Comparison of ENCODE assay signal across 23 cellular contexts in genomic region chr10:90712529-90712928, GRCh38.
DNase-seq lines count a peak whose midpoint lies in the region; ATAC-seq and TF ChIP-seq lines count a peak whose summit lies in the region.
"Had no signal": no experiment of that assay in that cellular context is flagged by ENCODE, and none has a peak within 500 bp of the region (broad histone marks: within the 10 kb centered on the region; RNA-seq: fewer than 3 reads in every experiment).

No MANE protein-coding gene starts in this region.

- no peak for ATAC-seq in HG03439 (IDR thresholded peaks at IDR 0.05; ENCODE audit: unreplicated experiment)

- H3K4me1 Mint-ChIP-seq in MCF 10A (ENCODE audit: insufficient read depth, unreplicated experiment), result no peaks in the 10 kb centered on the region
- H3K4me1 Mint-ChIP-seq: CD8-positive, alpha-beta memory T cell; IgD-negative memory B cell had no signal

- POLR2A ChIA-PET in MCF 10A (lab: Yijun Ruan, JAX), result no interaction called here

- no peak overlapping the region for H3K4me3 Mint-ChIP-seq in MCF 10A (ENCODE audit: unreplicated experiment)
- H3K4me3 Mint-ChIP-seq: CD8-positive, alpha-beta memory T cell; IgD-negative memory B cell had no signal

- H3K9me3 Mint-ChIP-seq in MCF 10A (ENCODE audit: unreplicated experiment), result no peaks in the 10 kb centered on the region

- in situ Hi-C loops in brain microvascular endothelial cell (cut with HindIII; ENCODE audit: low pct_ligation_motif_present, low sequenced_read_pairs), result no loop called here

- intact Hi-C loops in MCF 10A (cut with micrococcal nuclease), result no loop called here

- CTCF ChIA-PET in MCF 10A (lab: Yijun Ruan, JAX), result interaction anchor here (0.7 kb wide), 1 partner anchor 476 kb away, joined by 3 read pairs; no protein-coding TSS in a partner anchor

- H3K27ac Mint-ChIP-seq in MCF 10A (ENCODE audit: low read depth, unreplicated experiment), result no peak overlapping the region
- H3K27ac Mint-ChIP-seq: CD8-positive, alpha-beta memory T cell; IgD-negative memory B cell had no signal

- DNase-seq in NCI-H82 (lab: John Stamatoyannopoulos, UW) (peak; percentile 2), NCI-H82 treated with DMSO at 0.1 percent for 48 hours (lab: John Stamatoyannopoulos, UW; ENCODE audit: unreplicated experiment) (no peak), brain microvascular endothelial cell (no peak), iPS-NIHi7 (ENCODE audit: extremely low spot score) (peak; percentile 40), MCF 10A (ENCODE audit: unreplicated experiment) (no peak), NCI-H1930 (lab: John Stamatoyannopoulos, UW) (no peak), anterior cingulate cortex (lab: John Stamatoyannopoulos, UW) (no peak)
- DNase-seq: 8988T; AML-193; C1 segment of cervical spinal cord; CD8-positive, alpha-beta memory T cell; DMS53; EL; GF-D8; GOT3; NCI-H1417; NCI-H1694 treated with DMSO at 0.1 percent for 48 hours; NCI-H446; NCI-H526 treated with DMSO at 0.1 percent for 48 hours; SIG-M5; SK-N-SH had no signal

- H3K27ac ChIP-seq in brain microvascular endothelial cell, result no peak overlapping the region

- no peaks in the 10 kb centered on the region for H3K27me3 ChIP-seq in brain microvascular endothelial cell (replicated peaks)

- BruUV-seq in MCF 10A (replicated peaks; lab: Mats Ljungman, UMichigan), result no TSS peak

- H3K4me3 ChIP-seq in brain microvascular endothelial cell (ENCODE audit: low read depth, low read length), result no peak overlapping the region

- no peaks in the 10 kb centered on the region for H3K36me3 ChIP-seq in brain microvascular endothelial cell (replicated peaks)

- TF ChIP-seq CTCF in brain microvascular endothelial cell (IDR thresholded peaks at IDR 0.05; ENCODE audit: low read depth, low read length, missing control alignments) (peak; percentile 24), MCF 10A (IDR thresholded peaks at IDR 0.05; ENCODE audit: unreplicated experiment) (no peak)

- no peaks in the 10 kb centered on the region for H3K36me3 Mint-ChIP-seq in MCF 10A (ENCODE audit: insufficient read depth, unreplicated experiment)
- H3K36me3 Mint-ChIP-seq: CD8-positive, alpha-beta memory T cell; IgD-negative memory B cell had no signal

- H3K27me3 Mint-ChIP-seq in MCF 10A (ENCODE audit: insufficient read depth, unreplicated experiment), result no peaks in the 10 kb centered on the region

Comparison
In these comparisons a context has a peak if more than half of its experiments do, and no peak if none do; other contexts are left out.
1. DNase-seq: peak in NCI-H82 (single experiment) and iPS-NIHi7 (single experiment); none in NCI-H82 treated with DMSO at 0.1 percent for 48 hours (single experiment), brain microvascular endothelial cell (single experiment), MCF 10A (single experiment), NCI-H1930 (0 of 2) and anterior cingulate cortex (0 of 58).